10 cellular contexts compared by ENCODE assay signal in genomic region chr4:2483237-2483636, GRCh38. TPM values are rescaled to one million over a fixed set of nuclear protein-coding genes. Genes with fewer than 3 reads are reported as not detected.
DNase-seq lines count a peak whose midpoint lies in the region; ATAC-seq and TF ChIP-seq lines count a peak whose summit lies in the region.
"Had no signal": no experiment of that assay in that cellular context is flagged by ENCODE, and none has a peak within 500 bp of the region (broad histone marks: within the 10 kb centered on the region; RNA-seq: fewer than 3 reads in every experiment).

No MANE protein-coding gene starts in this region.

- no peaks in the 10 kb centered on the region for H3K9me3 Mint-ChIP-seq in CD4-positive, alpha-beta memory T cell

- peaks cover 4 to 25% of the 10 kb centered on the region in 2 donors for H3K36me3 Mint-ChIP-seq in CD4-positive, alpha-beta memory T cell

- 79 to 92% methylated on average over 3 of the region's 3 CpGs for WGBS in esophagus, 2 donors
- WGBS in suprapubic skin, result 94% methylated on average over 3 of the region's 3 CpGs

- CTCF ChIA-PET in CD4-positive, alpha-beta memory T cell (lab: Charles Lee; ENCODE audit: partially characterized antibody), result interaction anchor here (2.9 to 3.1 kb wide), 2 partner anchors 14 to 263 kb away, joined by 9 to 15 read pairs; partner anchors contain the start of gene RNF4
- CTCF ChIA-PET in OCI-LY7 (lab: Charles Lee; ENCODE audit: unreplicated experiment), result no interaction called here

- H3K4me3 ChIP-seq in CD4-positive, alpha-beta memory T cell (ENCODE audit: low read length in 2 of 2), result no peak overlapping the region
- H3K4me3 ChIP-seq in OCI-LY7 (ENCODE audit: low read depth, low read length, poor library complexity, severe bottlenecking) (no peak overlapping the region), esophagus (ENCODE audit: low read depth in 1 of 2, low read length in 2 of 2) (no peak overlapping the region), rectal smooth muscle tissue (ENCODE audit: low read length) (peak overlapping the region; percentile 17), suprapubic skin (no peak overlapping the region)

- H3K36me3 ChIP-seq in CD4-positive, alpha-beta memory T cell (ENCODE audit: insufficient read depth, low read length), result no peaks in the 10 kb centered on the region
- H3K36me3 ChIP-seq in OCI-LY7 (ENCODE audit: insufficient read depth, low read length), result peaks cover 76% of the 10 kb centered on the region
- no peaks in the 10 kb centered on the region for H3K36me3 ChIP-seq in esophagus (ENCODE audit: control insufficient read depth in 2 of 2, insufficient read depth in 2 of 2, low read length in 1 of 2)
- H3K36me3 ChIP-seq in rectal smooth muscle tissue (ENCODE audit: control insufficient read depth, insufficient read depth, low read length), result peaks cover 2% of the 10 kb centered on the region
- no peaks in the 10 kb centered on the region for H3K36me3 ChIP-seq in suprapubic skin

- TF ChIP-seq CTCF in OCI-LY7 (conservative IDR thresholded peaks at IDR 0.05; ENCODE audit: low read length), result no peak
- TF ChIP-seq CTCF in suprapubic skin (IDR thresholded peaks at IDR 0.05), result no peak

- no peak for TF ChIP-seq POLR2A in suprapubic skin (IDR thresholded peaks at IDR 0.05)

- POLR2A ChIA-PET in CD4-positive, alpha-beta memory T cell (lab: Charles Lee; ENCODE audit: partially characterized antibody), result interaction anchor here (0.6 to 5.9 kb wide), 4 partner anchors 13 to 221 kb away, joined by 3 to 92 read pairs (median 4); partner anchors contain the start of genes FAM193A, MXD4 and RNF4
- POLR2A ChIA-PET in OCI-LY7 (lab: Charles Lee), result interaction anchor here (1.0 to 1.4 kb wide), 4 partner anchors 12 to 69 kb away, joined by 4 to 7 read pairs (median 5); no protein-coding TSS in a partner anchor

- H4K20me1 ChIP-seq in OCI-LY7 (ENCODE audit: insufficient read depth, low read length), result peaks cover 65% of the 10 kb centered on the region

- H3K27ac ChIP-seq in CD4-positive, alpha-beta memory T cell (ENCODE audit: low read depth, low read length), result peak overlapping the region; percentile 46
- H3K27ac ChIP-seq in OCI-LY7 (ENCODE audit: low read depth, low read length, poor library complexity, severe bottlenecking) (peak overlapping the region; percentile 51), esophagus (ENCODE audit: low read depth in 2 of 2, low read length in 1 of 2) (peak overlapping the region; percentile 25 to 72), rectal smooth muscle tissue (ENCODE audit: low read depth, low read length) (peak overlapping the region; percentile 69), suprapubic skin (no peak overlapping the region)

- peaks cover 74 to 95% (median 86%) of the 10 kb centered on the region in 4 donors for H3K4me1 Mint-ChIP-seq in CD4-positive, alpha-beta memory T cell

- H3K9me2 ChIP-seq in OCI-LY7 (ENCODE audit: insufficient read depth, low read length), result no peaks in the 10 kb centered on the region

- no TSS peak for BruUV-seq in OCI-LY7 (replicated peaks; lab: Mats Ljungman, UMichigan)

- no peaks in the 10 kb centered on the region for H3K9me3 ChIP-seq in CD4-positive, alpha-beta memory T cell (ENCODE audit: control insufficient read depth in 1 of 2, low read length in 2 of 2)
- no peaks in the 10 kb centered on the region for H3K9me3 ChIP-seq in OCI-LY7 (ENCODE audit: low read length)
- no peaks in the 10 kb centered on the region for H3K9me3 ChIP-seq in esophagus (ENCODE audit: control insufficient read depth in 2 of 2, insufficient read depth in 1 of 2, low read depth in 1 of 2, low read length in 1 of 2)
- no peaks in the 10 kb centered on the region for H3K9me3 ChIP-seq in suprapubic skin

- H3K79me2 ChIP-seq in OCI-LY7 (ENCODE audit: insufficient read depth, low read depth, low read length), result peaks cover 99% of the 10 kb centered on the region

- no peak for TF ChIP-seq EP300 in suprapubic skin (IDR thresholded peaks at IDR 0.05)

- no peak overlapping the region for H2AFZ ChIP-seq in OCI-LY7 (ENCODE audit: low read length)

- no peak for DNase-seq in CD4-positive, alpha-beta memory T cell
- DNase-seq in OCI-LY7 (ENCODE audit: low spot score) (no peak), suprapubic skin (ENCODE audit: low spot score in 2 of 2) (no peak), OCI-M1 (lab: John Stamatoyannopoulos, UW) (no peak)
- DNase-seq: cortex of kidney, DMS153 had no signal

- H3K9ac ChIP-seq in rectal smooth muscle tissue (ENCODE audit: low read length), result no peak overlapping the region

- H3K27me3 Mint-ChIP-seq in CD4-positive, alpha-beta memory T cell, result no peaks in the 10 kb centered on the region

- ATAC-seq in GM18502 (IDR thresholded peaks at IDR 0.05; ENCODE audit: poor library complexity, unreplicated experiment) (no peak), HG03565 (IDR thresholded peaks at IDR 0.05; ENCODE audit: unreplicated experiment) (no peak)

- H3K4me1 ChIP-seq in CD4-positive, alpha-beta memory T cell (ENCODE audit: insufficient read depth, low read length), result peaks cover 96% of the 10 kb centered on the region
- peaks cover 79% of the 10 kb centered on the region for H3K4me1 ChIP-seq in OCI-LY7 (ENCODE audit: insufficient read depth, low read length, poor library complexity, severe bottlenecking)
- peaks cover 12 to 17% of the 10 kb centered on the region in 2 donors for H3K4me1 ChIP-seq in esophagus (ENCODE audit: control insufficient read depth in 2 of 2, insufficient read depth in 2 of 2, low read length in 1 of 2)
- peaks cover 22% of the 10 kb centered on the region for H3K4me1 ChIP-seq in rectal smooth muscle tissue (ENCODE audit: control insufficient read depth, insufficient read depth, low read length)
- H3K4me1 ChIP-seq in suprapubic skin, result peaks cover 76% of the 10 kb centered on the region

- peak overlapping the region in 7 of 8 donors; percentile 74 to 89 (median 85) for H3K4me3 Mint-ChIP-seq in CD4-positive, alpha-beta memory T cell

- H3K4me2 ChIP-seq in OCI-LY7 (ENCODE audit: low read length), result peak overlapping the region; percentile 61

- peak overlapping the region in 5 of 7 donors; percentile 74 to 95 (median 92) for H3K27ac Mint-ChIP-seq in CD4-positive, alpha-beta memory T cell

- intact Hi-C loops in CD4-positive, alpha-beta memory T cell (cut with micrococcal nuclease), result no loop called here
- intact Hi-C loops in OCI-LY7 (cut with micrococcal nuclease; ENCODE audit: unreplicated experiment), result no loop called here

- no peaks in the 10 kb centered on the region for H3K27me3 ChIP-seq in CD4-positive, alpha-beta memory T cell (ENCODE audit: insufficient read depth, low read length)
- H3K27me3 ChIP-seq in esophagus (ENCODE audit: control insufficient read depth in 1 of 2, insufficient read depth in 2 of 2, low read length in 2 of 2), result no peaks in the 10 kb centered on the region
- no peaks in the 10 kb centered on the region for H3K27me3 ChIP-seq in rectal smooth muscle tissue (ENCODE audit: control insufficient read depth, insufficient read depth, low read length)
- H3K27me3 ChIP-seq in suprapubic skin, result no peaks in the 10 kb centered on the region

RNA-seq across cellular contexts. Expression of gene RNF4, which starts 14.3 kb away (rescaled TPM):
- total RNA-seq in CD4-positive, alpha-beta memory T cell, result 100 to 1,000 TPM in 1 of 2 experiments, 10 to 100 TPM in 1; 94.0 to 104 TPM
- 100 to 1,000 TPM in 1 of 2 donors, 10 to 100 TPM in 1; 68.0 to 105 TPM for polyA plus RNA-seq in CD4-positive, alpha-beta memory T cell
- total RNA-seq in OCI-LY7 (2014; rRNA removed; shearing (Covaris generic)), result 63.6 and 65.0 TPM in 2 replicates
- 76.5 and 77.5 TPM in 2 replicates for total RNA-seq in OCI-LY7 (2022)
- 10 to 100 TPM; 14.3 to 18.3 TPM for polyA plus RNA-seq in esophagus
- 10 to 100 TPM; 31.2 to 57.2 (median 44.0) TPM for total RNA-seq in suprapubic skin

RNA-seq across cellular contexts. Expression of gene FAM193A, which starts 53.2 kb away (rescaled TPM):
- total RNA-seq in CD4-positive, alpha-beta memory T cell, result 10 to 100 TPM; 47.8 TPM
- 1 to 10 TPM in 1 of 2 donors, under 1 TPM in 1; 0.16 to 4.4 TPM for polyA plus RNA-seq in CD4-positive, alpha-beta memory T cell
- total RNA-seq in OCI-LY7 (2014; rRNA removed; shearing (Covaris generic)), result 17.1 and 17.8 TPM in 2 replicates
- total RNA-seq in OCI-LY7 (2022), result 36.7 and 38.6 TPM in 2 replicates
- 10 to 100 TPM in 1 of 2 donors, 1 to 10 TPM in 1; 5.8 to 10.2 TPM for polyA plus RNA-seq in esophagus
- total RNA-seq in suprapubic skin, result 10 to 100 TPM; 23.6 to 45.0 (median 29.3) TPM
